8 cellular contexts compared by ENCODE assay signal in the genomic region with DNA sequence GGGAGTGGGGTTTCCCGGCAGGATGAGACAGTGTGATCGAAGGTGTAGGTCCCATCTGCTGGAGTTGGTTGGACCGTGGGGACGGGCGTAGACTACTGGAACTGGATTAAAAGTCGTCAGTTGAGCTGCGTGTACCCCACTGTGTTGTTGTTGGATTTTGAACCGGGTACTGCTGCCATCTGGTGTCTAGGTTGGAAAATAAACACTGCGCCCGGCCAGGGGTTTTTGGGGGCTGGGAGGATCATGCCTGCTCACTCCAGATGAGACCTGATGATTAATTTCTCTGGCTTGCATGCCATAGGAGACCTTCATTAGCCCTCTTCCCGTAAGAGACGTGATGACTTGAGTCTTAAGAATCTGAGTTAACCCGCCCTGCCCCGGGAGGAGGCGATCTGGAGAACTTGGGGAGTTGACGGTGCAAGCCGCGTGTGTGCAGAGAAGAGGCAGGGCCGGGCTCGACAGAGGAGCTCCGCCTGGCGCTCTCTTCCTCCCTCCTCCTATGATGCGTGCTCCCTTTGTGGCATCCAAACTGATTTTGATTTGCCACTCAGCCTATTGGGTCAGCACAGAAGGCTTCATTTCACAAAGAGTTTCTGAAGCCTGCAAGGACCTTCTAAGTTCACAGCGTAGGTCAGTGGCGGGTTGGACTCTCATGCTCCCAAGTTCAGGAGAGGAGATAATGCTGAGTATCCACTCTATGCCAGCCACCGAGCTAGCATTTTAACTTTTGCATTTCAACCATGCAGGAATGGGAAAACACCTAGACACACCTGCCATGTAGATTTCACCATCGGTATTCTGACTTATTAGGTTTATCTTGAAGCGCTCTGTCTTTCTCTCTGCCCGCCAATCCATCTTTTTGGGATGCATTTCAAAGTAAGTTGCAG. TPM values are rescaled to one million over a fixed set of nuclear protein-coding genes. Genes with fewer than 3 reads are reported as not detected.
DNase-seq lines count a peak whose midpoint lies in the region; ATAC-seq and TF ChIP-seq lines count a peak whose summit lies in the region.

No MANE protein-coding gene starts in this region.

- H3K36me3 ChIP-seq in BJ (ENCODE audit: control insufficient read depth, insufficient read depth, low read length): no peaks in the 10 kb centered on the region
- peaks cover 53% of the 10 kb centered on the region for H3K36me3 ChIP-seq in RWPE2 (ENCODE audit: low read depth)

- TF ChIP-seq CTCF in BJ (IDR thresholded peaks at IDR 0.05; ENCODE audit: insufficient read depth, low read depth, low read length) (peak; percentile 66), HFF-Myc (IDR thresholded peaks at IDR 0.05; ENCODE audit: low read depth, low read length, missing control alignments) (peak; percentile 64), RWPE2 (IDR thresholded peaks at IDR 0.05; ENCODE audit: poor library complexity, severe bottlenecking) (peak; percentile 74)

- H3K27ac ChIP-seq in RWPE2 (ENCODE audit: poor library complexity, severe bottlenecking) (peak overlapping the region; percentile 84), temporal lobe (ENCODE audit: low read depth, low read length) (peak overlapping the region; percentile 73)

- DNase-seq in BJ (ENCODE audit: low read depth) (peak; percentile 99), HFF-Myc (ENCODE audit: extremely low read depth, low read depth) (peak; percentile 100), RWPE2 (ENCODE audit: low spot score) (peak; percentile 95), foreskin melanocyte (peak; percentile 57), nucleus accumbens (lab: John Stamatoyannopoulos, UW) (peak in 50 of 56 donors; percentile 5 to 83 (median 54))
- peak; percentile 77 for DNase-seq in activated naive CD4-positive, alpha-beta T cell treated with Interleukin-2 at 50 U/mL for 16 hours

- H3K9me3 ChIP-seq in RWPE2 (ENCODE audit: severe bottlenecking): no peaks in the 10 kb centered on the region

- H3K27me3 ChIP-seq in BJ (ENCODE audit: control insufficient read depth, insufficient read depth, low read length) (no peaks in the 10 kb centered on the region), RWPE2 (ENCODE audit: insufficient read depth, poor library complexity, severe bottlenecking) (no peaks in the 10 kb centered on the region)

- CTCF ChIA-PET in BJ (lab: Yijun Ruan, JAX): interaction anchor here (0.6 to 7.4 kb wide), 32 partner anchors 10 to 179 kb away, joined by 3 to 133 read pairs (median 6); partner anchors contain the start of genes ARRDC5, FEM1A, KDM4B and PLIN3

- POLR2A ChIA-PET in BJ (lab: Charles Lee): interaction anchor here (0.5 to 1.7 kb wide), 9 partner anchors 45 to 239 kb away, joined by 3 to 10 read pairs (median 5); partner anchors contain the start of genes KDM4B and PLIN3

- ATAC-seq in RWPE2 (ENCODE audit: low read depth): peak; percentile 77
- no peak for ATAC-seq in GM21576 (IDR thresholded peaks at IDR 0.05; ENCODE audit: unreplicated experiment)

- H3K4me3 ChIP-seq in BJ (ENCODE audit: low read depth, low read length): peak overlapping the region; percentile 55
- peak overlapping the region; percentile 64 for H3K4me3 ChIP-seq in HFF-Myc (replicated peaks; ENCODE audit: low read depth, low read length)
- H3K4me3 ChIP-seq in RWPE2 (ENCODE audit: severe bottlenecking): peak overlapping the region; percentile 90

- peaks cover 44% of the 10 kb centered on the region for H3K4me1 ChIP-seq in RWPE2 (ENCODE audit: insufficient read depth, poor library complexity, severe bottlenecking)

RNA-seq across cellular contexts. Expression of gene UHRF1, which starts 2.7 kb away (rescaled TPM):
- 6.1 and 10.3 TPM in 2 replicates for polyA plus RNA-seq in BJ (2011; rRNA removed)
- polyA minus RNA-seq in BJ (2011; rRNA and poly(A)+ RNA removed): 8.0 and 9.0 TPM in 2 replicates
- total RNA-seq in temporal lobe: 4.7 TPM

RNA-seq across cellular contexts. Expression of gene ARRDC5, which starts 9.3 kb away (rescaled TPM):
- polyA plus RNA-seq in BJ (2011; rRNA removed): not detected in 2 replicates
- polyA minus RNA-seq in BJ (2011; rRNA and poly(A)+ RNA removed): not detected in 2 replicates
- total RNA-seq in temporal lobe: not detected

RNA-seq across cellular contexts. Expression of gene PLIN3, which starts 44.6 kb away (rescaled TPM):
- 128 and 211 TPM in 2 replicates for polyA plus RNA-seq in BJ (2011; rRNA removed)
- polyA minus RNA-seq in BJ (2011; rRNA and poly(A)+ RNA removed): 118 and 138 TPM in 2 replicates
- 7.9 TPM for total RNA-seq in temporal lobe

RNA-seq across cellular contexts. Expression of gene KDM4B, which starts 56.9 kb away (rescaled TPM):
- polyA plus RNA-seq in BJ (2011; rRNA removed): 10.5 and 15.2 TPM in 2 replicates
- polyA minus RNA-seq in BJ (2011; rRNA and poly(A)+ RNA removed): 32.3 and 40.0 TPM in 2 replicates
- total RNA-seq in temporal lobe: 30.5 TPM
